ENCODE assay signal across 9 cellular contexts in genomic region chr15:91224750-91225380, GRCh38.
A peak's percentile ranks its signal among the peaks of the same experiment; 100 is the strongest.
DNase-seq lines count a peak whose midpoint lies in the region; ATAC-seq, FAIRE-seq and TF ChIP-seq lines count a peak whose summit lies in the region.
"Had no signal": no experiment of that assay in that cellular context is flagged by ENCODE, and none has a peak within 500 bp of the region (broad histone marks: within the 10 kb centered on the region; RNA-seq: fewer than 3 reads in every experiment).

No MANE protein-coding gene starts in this region.

- POLR2A ChIA-PET in PC-3 (lab: Charles Lee; ENCODE audit: unreplicated experiment), result no interaction called here

- H3K79me2 ChIP-seq in PC-3 (ENCODE audit: low read length), result no peaks in the 10 kb centered on the region
- H3K79me2 ChIP-seq in trophoblast cell (ENCODE audit: control insufficient read depth, insufficient read depth, low read length, poor library complexity), result no peaks in the 10 kb centered on the region

- H2AFZ ChIP-seq in PC-3 (ENCODE audit: low read length) (no peak overlapping the region), trophoblast cell (ENCODE audit: insufficient read depth, low read length, poor library complexity) (no peak overlapping the region)

- intact Hi-C loops in PC-3 (cut with micrococcal nuclease), result loop anchor here (1.0 kb wide), 1 partner anchor 169 kb away; no protein-coding TSS in a partner anchor

- TF ChIP-seq CTCF in PC-3 (conservative IDR thresholded peaks at IDR 0.05; ENCODE audit: low read depth, low read length), result peak; percentile 79

- WGBS in trophoblast cell (ENCODE audit: extremely low coverage, insufficient coverage, insufficient read length), result no CpG with 5 or more reads among the region's 7 CpGs

- H3K9me2 ChIP-seq in PC-3 (replicated peaks; ENCODE audit: low read length), result no peaks in the 10 kb centered on the region

- H4K20me1 ChIP-seq in PC-3 (ENCODE audit: low read length), result no peaks in the 10 kb centered on the region

- CTCF ChIA-PET in PC-3 (lab: Charles Lee), result no interaction called here

- FAIRE-seq in HTR-8/SVneo (lab: Jason Lieb, UNC), result no peak

- no peak overlapping the region for H3K4ac ChIP-seq in trophoblast cell (ENCODE audit: low read depth, low read length)

- H3K79me1 ChIP-seq in trophoblast cell (ENCODE audit: low read length), result no peaks in the 10 kb centered on the region

- H4K12ac ChIP-seq in trophoblast cell (ENCODE audit: low read depth, low read length), result no peak overlapping the region

- no peaks in the 10 kb centered on the region for H3K4me1 ChIP-seq in PC-3 (ENCODE audit: insufficient read depth, low read length)
- no peaks in the 10 kb centered on the region for H3K4me1 ChIP-seq in trophoblast cell (ENCODE audit: control insufficient read depth in 1 of 2, insufficient read depth in 2 of 2, low read length in 2 of 2)

- H3K9me3 ChIP-seq in PC-3 (ENCODE audit: low read length) (no peaks in the 10 kb centered on the region), trophoblast cell (ENCODE audit: insufficient read depth, low read depth, low read length) (no peaks in the 10 kb centered on the region)

- no peak overlapping the region for H4K91ac ChIP-seq in trophoblast cell (ENCODE audit: low read depth, low read length)

- H4K8ac ChIP-seq in trophoblast cell (ENCODE audit: low read depth, low read length), result no peak overlapping the region

- H3K27me3 ChIP-seq in PC-3 (ENCODE audit: low read length) (peaks cover 43% of the 10 kb centered on the region), trophoblast cell (ENCODE audit: insufficient read depth, low read length) (no peaks in the 10 kb centered on the region)

- no peaks in the 10 kb centered on the region for H3F3A ChIP-seq in PC-3 (ENCODE audit: low read length, unreplicated experiment)

- no peak overlapping the region for H2BK12ac ChIP-seq in trophoblast cell (ENCODE audit: low read length)

- H2BK5ac ChIP-seq in trophoblast cell (ENCODE audit: low read depth, low read length, poor library complexity), result no peak overlapping the region

- no TSS peak for BruUV-seq in PC-3 (replicated peaks; lab: Mats Ljungman, UMichigan)

- no peak overlapping the region for H3K14ac ChIP-seq in trophoblast cell (ENCODE audit: low read length)

- no peak overlapping the region for H3K4me2 ChIP-seq in PC-3 (ENCODE audit: low read length)
- H3K4me2 ChIP-seq in trophoblast cell (ENCODE audit: low read length), result no peak overlapping the region

- H3K23ac ChIP-seq in trophoblast cell (ENCODE audit: low read length), result no peak overlapping the region

- DNase-seq in DMS53 (lab: John Stamatoyannopoulos, UW), result peak; percentile 77
- peak; percentile 41 for DNase-seq in HTR-8/SVneo (ENCODE audit: insufficient read length, low spot score)
- DNase-seq in PC-3, result peak; percentile 66
- DNase-seq in fibroblast of gingiva (ENCODE audit: low read depth), result peak; percentile 4
- DNase-seq in trophoblast cell, result peak; percentile 6 to 73
- DNase-seq: activated B cell treated with CpG ODN at 0.5 μM for 24 hours had no signal

- H3K18ac ChIP-seq in trophoblast cell (ENCODE audit: low read length), result no peak overlapping the region

- no peak overlapping the region for H2AK5ac ChIP-seq in trophoblast cell (ENCODE audit: low read length)

- peak; percentile 43; the same call in 1 of the 2 replicates for ATAC-seq in PC-3
- no peak for ATAC-seq in HG03095 (IDR thresholded peaks at IDR 0.05; ENCODE audit: unreplicated experiment)
- ATAC-seq in HG02798 (IDR thresholded peaks at IDR 0.05; ENCODE audit: poor library complexity, unreplicated experiment), result no peak
- ATAC-seq in GM19397 (IDR thresholded peaks at IDR 0.05; ENCODE audit: unreplicated experiment), result no peak

- no peaks in the 10 kb centered on the region for H3K36me3 ChIP-seq in PC-3 (ENCODE audit: low read depth, low read length)
- no peaks in the 10 kb centered on the region for H3K36me3 ChIP-seq in trophoblast cell (ENCODE audit: control insufficient read depth in 1 of 2, insufficient read depth in 2 of 2, low read length in 2 of 2)

- H3K9ac ChIP-seq in PC-3 (ENCODE audit: low read length), result no peak overlapping the region
- no peak overlapping the region for H3K9ac ChIP-seq in trophoblast cell (ENCODE audit: low read length)

- H3K4me3 ChIP-seq in PC-3 (ENCODE audit: low read length), result no peak overlapping the region
- no peak overlapping the region for H3K4me3 ChIP-seq in trophoblast cell (ENCODE audit: low read depth, low read length)

- H3K27ac ChIP-seq in PC-3 (ENCODE audit: low read length) (no peak overlapping the region), trophoblast cell (ENCODE audit: low read depth, low read length) (no peak overlapping the region)

- H2BK120ac ChIP-seq in trophoblast cell (ENCODE audit: insufficient read depth, low read length, poor library complexity), result no peak overlapping the region

Comparison
In these comparisons a context has a peak if more than half of its experiments do, and no peak if none do; other contexts are left out.
1. DNase-seq: peak in every context shown above with its lines; median percentile 77 in DMS53; 66 in PC-3; 41 in HTR-8/SVneo; 40 in trophoblast cell; 4 in fibroblast of gingiva.